Comparison of ENCODE assay signal across 18 cellular contexts in the genomic region with DNA sequence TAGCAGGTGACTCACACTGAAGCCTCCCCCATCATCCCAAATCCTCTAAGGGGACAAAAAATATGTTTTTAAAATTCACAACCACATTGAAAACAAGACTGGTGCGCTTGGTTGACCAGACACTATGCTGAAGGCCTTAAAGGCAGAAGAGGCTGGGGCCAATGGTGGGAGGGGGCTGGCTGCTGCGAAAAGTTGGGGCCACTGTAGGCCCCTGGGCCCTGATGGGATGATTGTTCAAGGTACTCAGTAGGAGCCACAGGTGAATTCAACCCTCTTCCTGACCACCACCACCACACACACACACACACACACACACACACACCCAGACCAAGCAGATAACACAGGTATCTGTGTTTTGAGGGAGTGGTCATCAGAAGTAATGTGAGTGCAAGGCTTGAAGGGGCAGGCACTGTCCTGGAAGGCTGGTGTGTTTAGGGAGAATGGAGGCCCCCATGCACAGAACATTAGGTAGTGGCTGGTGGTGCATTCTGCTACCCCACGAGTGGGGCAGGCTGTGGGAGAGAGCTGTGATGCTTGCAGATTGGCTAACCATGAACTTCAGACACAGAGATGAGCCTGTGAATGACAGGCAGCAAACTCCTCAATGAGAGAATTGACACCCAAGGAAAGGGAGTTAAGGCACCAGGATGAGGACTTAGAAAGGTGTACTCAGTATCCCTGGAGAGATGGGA. TPM values are rescaled to one million over a fixed set of nuclear protein-coding genes. Genes with fewer than 3 reads are reported as not detected.
DNase-seq lines count a peak whose midpoint lies in the region; ATAC-seq and TF ChIP-seq lines count a peak whose summit lies in the region.
"Had no signal": no experiment of that assay in that cellular context is flagged by ENCODE, and none has a peak within 500 bp of the region (broad histone marks: within the 10 kb centered on the region; RNA-seq: fewer than 3 reads in every experiment).

No MANE protein-coding gene starts in this region.

- TF ChIP-seq CTCF in right atrium auricular region (IDR thresholded peaks at IDR 0.05): no peak
- no peak for TF ChIP-seq CTCF in heart right ventricle (IDR thresholded peaks at IDR 0.05)
- no peak for TF ChIP-seq CTCF in coronary artery (IDR thresholded peaks at IDR 0.05)
- TF ChIP-seq CTCF in neural crest cell (conservative IDR thresholded peaks at IDR 0.05): no peak
- no peak for TF ChIP-seq CTCF in neural progenitor cell (IDR thresholded peaks at IDR 0.05)

- H3K9ac ChIP-seq in neural progenitor cell: no peak overlapping the region

- H3K36me3 Mint-ChIP-seq in neural crest cell (ENCODE audit: low read depth): peaks cover 2% of the 10 kb centered on the region
- no peaks in the 10 kb centered on the region for H3K36me3 Mint-ChIP-seq in neural progenitor cell

- H3K79me2 ChIP-seq in neural progenitor cell (ENCODE audit: low read depth): no peaks in the 10 kb centered on the region

- H3K9me3 Mint-ChIP-seq in neural crest cell (peaks cover 8% of the 10 kb centered on the region), neural progenitor cell (peaks cover 14% of the 10 kb centered on the region)

- H4K20me1 ChIP-seq in neural progenitor cell (ENCODE audit: low read depth): no peaks in the 10 kb centered on the region

- no peak overlapping the region for H3K4me2 ChIP-seq in neural progenitor cell

- H3K27me3 Mint-ChIP-seq in neural crest cell (ENCODE audit: low read depth) (no peaks in the 10 kb centered on the region), neural progenitor cell (ENCODE audit: insufficient read depth, low read depth) (peaks cover 2% of the 10 kb centered on the region)

- H3K27ac Mint-ChIP-seq in neural crest cell (ENCODE audit: unreplicated experiment) (peak overlapping the region; percentile 57), neural progenitor cell (no peak overlapping the region)

- no peaks in the 10 kb centered on the region for H3F3A ChIP-seq in neural progenitor cell (ENCODE audit: low read depth)

- ATAC-seq in heart right ventricle: no peak
- ATAC-seq: GM12878 had no signal

- no peak for DNase-seq in right atrium auricular region (ENCODE audit: low spot score)
- no peak for DNase-seq in heart right ventricle
- DNase-seq in coronary artery (ENCODE audit: low spot score): peak; percentile 36
- no peak for DNase-seq in neural crest cell (ENCODE audit: low read depth, low spot score)
- no peak for DNase-seq in amniotic stem cell (lab: John Stamatoyannopoulos, UW)
- DNase-seq in effector CD4-positive, alpha-beta T cell: no peak
- DNase-seq in neural progenitor cell (ENCODE audit: low spot score): no peak
- DNase-seq: CD4-positive, CD25-positive, alpha-beta regulatory T cell; DMS79 treated with DMSO at 0.1 percent for 48 hours; KG1; NCI-H1092 treated with DMSO at 0.1 percent for 48 hours; NCI-H1436 treated with DMSO at 0.1 percent for 48 hours; NCI-H1930; NCI-H2227 treated with DMSO at 0.1 percent for 48 hours; NCI-H510A; NCI-H748 treated with DMSO at 0.1 percent for 48 hours; SIG-M5 had no signal

- H3K36me3 ChIP-seq in right atrium auricular region (no peaks in the 10 kb centered on the region), heart right ventricle (no peaks in the 10 kb centered on the region), neural progenitor cell (no peaks in the 10 kb centered on the region)

- peaks cover 5% of the 10 kb centered on the region for H3K4me1 Mint-ChIP-seq in neural crest cell
- H3K4me1 Mint-ChIP-seq in neural progenitor cell: peaks cover 15% of the 10 kb centered on the region

- no peak overlapping the region for H2AFZ ChIP-seq in neural progenitor cell (replicated peaks)

- H3K27me3 ChIP-seq in right atrium auricular region: no peaks in the 10 kb centered on the region
- H3K27me3 ChIP-seq in heart right ventricle: no peaks in the 10 kb centered on the region
- no peaks in the 10 kb centered on the region for H3K27me3 ChIP-seq in neural progenitor cell

- H3K4me3 Mint-ChIP-seq in neural crest cell: no peak overlapping the region
- H3K4me3 Mint-ChIP-seq in neural progenitor cell: no peak overlapping the region
- H3K4me3 Mint-ChIP-seq: CD4-positive, CD25-positive, alpha-beta regulatory T cell had no signal

- peak overlapping the region; percentile 35 for H3K27ac ChIP-seq in right atrium auricular region
- H3K27ac ChIP-seq in heart right ventricle: peak overlapping the region in 1 of 10 donors; percentile 39
- H3K27ac ChIP-seq in coronary artery: no peak overlapping the region
- no peak overlapping the region for H3K27ac ChIP-seq in neural progenitor cell

- intact Hi-C loops in heart right ventricle (cut with DNase I): loop anchor here (5.0 to 10.0 kb wide), 8 partner anchors 77 to 284 kb away; a partner anchor contains a TSS

- peaks cover 0 to 18% of the 10 kb centered on the region in 2 donors for H3K4me1 ChIP-seq in right atrium auricular region
- peaks cover 0 to 18% (median 11%) of the 10 kb centered on the region in 9 donors for H3K4me1 ChIP-seq in heart right ventricle
- no peaks in the 10 kb centered on the region for H3K4me1 ChIP-seq in neural progenitor cell

- 71 to 72% methylated on average over 3 of the region's 3 CpGs for WGBS in heart right ventricle, 2 donors

- no peaks in the 10 kb centered on the region for H3K9me3 ChIP-seq in right atrium auricular region
- H3K9me3 ChIP-seq in heart right ventricle: peaks cover 0 to 21% (median 5%) of the 10 kb centered on the region in 11 donors
- H3K9me3 ChIP-seq in neural progenitor cell (ENCODE audit: low read depth): no peaks in the 10 kb centered on the region

- H3K4me3 ChIP-seq in right atrium auricular region: no peak overlapping the region
- no peak overlapping the region for H3K4me3 ChIP-seq in heart right ventricle
- no peak overlapping the region for H3K4me3 ChIP-seq in coronary artery
- no peak overlapping the region for H3K4me3 ChIP-seq in neural progenitor cell
- H3K4me3 ChIP-seq: GM12878 had no signal

RNA-seq across cellular contexts. Expression of a gene that starts 55.0 kb away (rescaled TPM):
- total RNA-seq in right atrium auricular region: 1 to 10 TPM; 4.3 to 6.7 TPM
- total RNA-seq in heart right ventricle: 10 to 100 TPM in 5 of 10 donors, 1 to 10 TPM in 5; 7.4 to 15.8 (median 9.8) TPM
- polyA plus RNA-seq in heart right ventricle: 10 to 100 TPM in 1 of 2 donors, 1 to 10 TPM in 1; 4.9 to 14.8 TPM
- 8.4 and 10.3 TPM in 2 replicates for total RNA-seq in neural crest cell
- total RNA-seq in neural progenitor cell (ENCODE audit: low replicate concordance): 4.1 and 9.0 TPM in 2 replicates

Comparison
In these comparisons a context has a peak if more than half of its experiments do, and no peak if none do; other contexts are left out.
1. H3K27ac ChIP-seq: peak in right atrium auricular region (2 of 2); none in coronary artery (0 of 2) and neural progenitor cell (single experiment).